Comparison of ENCODE assay signal across 18 cellular contexts in genomic region chr7:126778101-126778500, GRCh38.
A peak's percentile ranks its signal among the peaks of the same experiment; 100 is the strongest.
DNase-seq lines count a peak whose midpoint lies in the region; TF ChIP-seq lines count a peak whose summit lies in the region.
"Had no signal": no experiment of that assay in that cellular context is flagged by ENCODE, and none has a peak within 500 bp of the region (broad histone marks: within the 10 kb centered on the region; RNA-seq: fewer than 3 reads in every experiment).

No MANE protein-coding gene starts in this region.

- H4K20me1 ChIP-seq in H9 (ENCODE audit: control insufficient read depth, insufficient read depth, insufficient read length): no peaks in the 10 kb centered on the region

- no peak overlapping the region for H3K56ac ChIP-seq in H9 (ENCODE audit: insufficient read length, low read depth, low read length)

- H3K4me1 Mint-ChIP-seq in H9: peaks cover 20 to 22% of the 10 kb centered on the region in 2 experiments
- H3K4me1 Mint-ChIP-seq in osteocyte (ENCODE audit: unreplicated experiment): no peaks in the 10 kb centered on the region
- H3K4me1 Mint-ChIP-seq: activated CD4-positive, alpha-beta T cell treated with anti-CD3 and anti-CD28 coated beads, Interleukin-2, amount 10 ng/mL, durations not matched to agents 7 days and 5 days had no signal

- H3K4me3 ChIP-seq in iPS DF 6.9 (ENCODE audit: low read length) (no peak overlapping the region), mesenchymal stem cell (ENCODE audit: insufficient read depth in 1 of 2, low read depth in 1 of 2, low read length in 2 of 2) (no peak overlapping the region)
- H3K4me3 ChIP-seq: coronary artery, K562, pancreas, PC-9, SK-N-MC, suprapubic skin had no signal

- H3K27me3 ChIP-seq in H9 (ENCODE audit: insufficient read depth, low read length): no peaks in the 10 kb centered on the region
- H3K27me3 ChIP-seq in iPS DF 6.9 (ENCODE audit: control insufficient read depth, insufficient read depth, low read length): no peaks in the 10 kb centered on the region
- H3K27me3 ChIP-seq in mesenchymal stem cell (ENCODE audit: control insufficient read depth in 1 of 2, insufficient read depth in 1 of 2, low read length in 2 of 2): no peaks in the 10 kb centered on the region
- H3K27me3 ChIP-seq: foreskin keratinocyte, pancreas, suprapubic skin had no signal

- H3K4me1 ChIP-seq in H9 (ENCODE audit: insufficient read depth, low read length): no peaks in the 10 kb centered on the region; the same call in 1 of the 2 replicates
- H3K4me1 ChIP-seq in iPS DF 6.9 (ENCODE audit: control insufficient read depth, insufficient read depth, low read length): peaks cover 1% of the 10 kb centered on the region; the same call in 1 of the 2 replicates
- no peaks in the 10 kb centered on the region for H3K4me1 ChIP-seq in mesenchymal stem cell (ENCODE audit: control insufficient read depth, insufficient read depth, low read depth, low read length)
- H3K4me1 ChIP-seq: foreskin keratinocyte, pancreas, suprapubic skin had no signal

- no peak overlapping the region for H2BK120ac ChIP-seq in H9 (ENCODE audit: low read depth, low read length, poor library complexity, severe bottlenecking)
- H2BK120ac ChIP-seq in mesenchymal stem cell (ENCODE audit: low read depth, low read length): no peak overlapping the region

- H3K9ac ChIP-seq in H9 (ENCODE audit: extremely low read depth, insufficient read length, low read length) (no peak overlapping the region), mesenchymal stem cell (ENCODE audit: low read length) (no peak overlapping the region)

- H3K4ac ChIP-seq in H9 (ENCODE audit: low read depth, low read length) (no peak overlapping the region), mesenchymal stem cell (ENCODE audit: low read depth in 1 of 2, low read length in 2 of 2) (no peak overlapping the region)

- H3K9me3 ChIP-seq in H9 (ENCODE audit: control insufficient read depth, low read depth, low read length) (no peaks in the 10 kb centered on the region), iPS DF 6.9 (ENCODE audit: control insufficient read depth, insufficient read depth, low read length) (no peaks in the 10 kb centered on the region), mesenchymal stem cell (ENCODE audit: control insufficient read depth, low read length) (no peaks in the 10 kb centered on the region)
- H3K9me3 ChIP-seq: pancreas, suprapubic skin had no signal

- no peaks in the 10 kb centered on the region for H3K9me3 Mint-ChIP-seq in H9
- H3K9me3 Mint-ChIP-seq in osteocyte (ENCODE audit: unreplicated experiment): no peaks in the 10 kb centered on the region
- H3K9me3 Mint-ChIP-seq: activated CD4-positive, alpha-beta T cell treated with anti-CD3 and anti-CD28 coated beads, Interleukin-2, amount 10 ng/mL, durations not matched to agents 7 days and 5 days had no signal

- H2BK5ac ChIP-seq in H9 (ENCODE audit: insufficient read length, low read length): no peak overlapping the region
- no peak overlapping the region for H2BK5ac ChIP-seq in mesenchymal stem cell (ENCODE audit: low read depth, low read length, poor library complexity, severe bottlenecking)

- H2BK12ac ChIP-seq in H9 (ENCODE audit: insufficient read length, low read depth, low read length) (no peak overlapping the region), mesenchymal stem cell (ENCODE audit: low read length in 2 of 2) (no peak overlapping the region)

- no peaks in the 10 kb centered on the region for H3K79me1 ChIP-seq in H9 (ENCODE audit: insufficient read depth, low read depth, low read length, poor library complexity, severe bottlenecking)
- no peaks in the 10 kb centered on the region for H3K79me1 ChIP-seq in mesenchymal stem cell (replicated peaks; ENCODE audit: low read length, poor library complexity, severe bottlenecking)

- peak; percentile 46 for DNase-seq in H9
- peak; percentile 100 for DNase-seq in NCI-H187 treated with DMSO at 0.1 percent for 48 hours (lab: John Stamatoyannopoulos, UW)
- peak; percentile 22 to 85 for DNase-seq in NCI-H524 (lab: John Stamatoyannopoulos, UW)
- DNase-seq in iPS DF 6.9 (ENCODE audit: low read depth, low spot score): peak; percentile 5
- DNase-seq in osteocyte (ENCODE audit: extremely low spot score, unreplicated experiment): no peak
- DNase-seq in mesenchymal stem cell: no peak
- DNase-seq in central memory CD4-positive, alpha-beta T cell: no peak
- DNase-seq: activated CD4-positive, alpha-beta T cell treated with anti-CD3 and anti-CD28 coated beads, Interleukin-2, amount 10 ng/mL, durations not matched to agents 7 days and 5 days; activated naive CD4-positive, alpha-beta T cell treated with anti-CD3 and anti-CD28 coated beads, Interleukin-2, amount 50 U/mL, for 16 hours; foreskin keratinocyte; NCI-H1048; pancreas; PC-9; T1000 had no signal

- no peak overlapping the region for H3K14ac ChIP-seq in H9 (ENCODE audit: insufficient read depth, low read length)
- no peak overlapping the region for H3K14ac ChIP-seq in mesenchymal stem cell (ENCODE audit: low read length in 2 of 2)

- H3K4me3 Mint-ChIP-seq in H9 (peak overlapping the region in 1 of 2 experiments; percentile 10; a peak in 1 of 5 replicates), osteocyte (ENCODE audit: unreplicated experiment) (no peak overlapping the region)
- H3K4me3 Mint-ChIP-seq: activated CD4-positive, alpha-beta T cell treated with anti-CD3 and anti-CD28 coated beads, Interleukin-2, amount 10 ng/mL, durations not matched to agents 7 days and 5 days had no signal

- H3K4me2 ChIP-seq in H9 (ENCODE audit: insufficient read depth, insufficient read length, low read length) (peak overlapping the region; percentile 49), mesenchymal stem cell (ENCODE audit: low read length, poor library complexity, severe bottlenecking) (no peak overlapping the region)
- H3K4me2 ChIP-seq: PC-9 had no signal

- H3K23me2 ChIP-seq in H9 (ENCODE audit: insufficient read length, low read depth, low read length, poor library complexity, severe bottlenecking): no peaks in the 10 kb centered on the region

- no peaks in the 10 kb centered on the region for H3K79me2 ChIP-seq in H9 (ENCODE audit: insufficient read depth, low read length)

- no peak overlapping the region for H3K18ac ChIP-seq in H9 (ENCODE audit: insufficient read length, low read depth, low read length)
- H3K18ac ChIP-seq in mesenchymal stem cell (ENCODE audit: low read depth in 1 of 2, low read length in 2 of 2): no peak overlapping the region

- H4K5ac ChIP-seq in H9 (ENCODE audit: insufficient read length, low read depth, low read length): no peak overlapping the region

- WGBS in H9 (ENCODE audit: extremely low coverage, insufficient read length, low lambda C conversion rate): no CpG with 5 or more reads among the region's 1 CpG
- WGBS in iPS DF 6.9 (ENCODE audit: insufficient coverage, insufficient read length): no CpG with 5 or more reads among the region's 1 CpG
- no CpG with 5 or more reads among the region's 1 CpG for WGBS in mesenchymal stem cell

- H3K36me3 ChIP-seq in iPS DF 6.9 (ENCODE audit: control insufficient read depth, insufficient read depth, low read length) (no peaks in the 10 kb centered on the region), mesenchymal stem cell (ENCODE audit: control insufficient read depth in 1 of 2, insufficient read depth in 2 of 2, low read depth in 1 of 2, low read length in 2 of 2) (no peaks in the 10 kb centered on the region)
- H3K36me3 ChIP-seq: pancreas, suprapubic skin had no signal

- H2BK15ac ChIP-seq in H9 (ENCODE audit: low read depth, low read length) (no peak overlapping the region), mesenchymal stem cell (ENCODE audit: low read depth, poor library complexity, severe bottlenecking) (no peak overlapping the region)

- no peak overlapping the region for H2AFZ ChIP-seq in H9 (ENCODE audit: low read length)
- H2AFZ ChIP-seq in mesenchymal stem cell (ENCODE audit: low read depth, low read length): no peak overlapping the region
- H2AFZ ChIP-seq: PC-9 had no signal

- H3K23ac ChIP-seq in H9 (ENCODE audit: insufficient read length, low read depth, low read length): no peak overlapping the region
- H3K23ac ChIP-seq in mesenchymal stem cell (ENCODE audit: low read length in 2 of 2): no peak overlapping the region

- no peaks in the 10 kb centered on the region for H3K36me3 Mint-ChIP-seq in H9 (ENCODE audit: insufficient read depth in 1 of 3, low read depth in 3 of 3)
- no peaks in the 10 kb centered on the region for H3K36me3 Mint-ChIP-seq in osteocyte (ENCODE audit: unreplicated experiment)

- no peak overlapping the region for H2AK5ac ChIP-seq in H9 (ENCODE audit: insufficient read length, low read length)
- H2AK5ac ChIP-seq in mesenchymal stem cell (ENCODE audit: low read length, severe bottlenecking): no peak overlapping the region

- H3K27me3 Mint-ChIP-seq in H9 (ENCODE audit: low read depth) (no peaks in the 10 kb centered on the region), osteocyte (ENCODE audit: unreplicated experiment) (no peaks in the 10 kb centered on the region)
- H3K27me3 Mint-ChIP-seq: activated CD4-positive, alpha-beta T cell treated with anti-CD3 and anti-CD28 coated beads, Interleukin-2, amount 10 ng/mL, durations not matched to agents 7 days and 5 days had no signal

- H3T11ph ChIP-seq in H9 (ENCODE audit: low read length): no peak overlapping the region

- H3K27ac Mint-ChIP-seq in H9 (peak overlapping the region; percentile 80 to 95 (median 82); a peak in 6 of 7 replicates), osteocyte (ENCODE audit: unreplicated experiment) (no peak overlapping the region)
- H3K27ac Mint-ChIP-seq: activated CD4-positive, alpha-beta T cell treated with anti-CD3 and anti-CD28 coated beads, Interleukin-2, amount 10 ng/mL, durations not matched to agents 7 days and 5 days had no signal

- H4K91ac ChIP-seq in H9 (ENCODE audit: insufficient read length, low read depth, low read length) (no peak overlapping the region), mesenchymal stem cell (ENCODE audit: low read length) (no peak overlapping the region)

- H4K8ac ChIP-seq in H9 (replicated peaks; ENCODE audit: insufficient read length, low read depth, low read length) (no peak overlapping the region), mesenchymal stem cell (ENCODE audit: low read length) (no peak overlapping the region)

- TF ChIP-seq CTCF in H9 (conservative IDR thresholded peaks at IDR 0.05): no peak
- TF ChIP-seq CTCF in osteocyte (IDR thresholded peaks at IDR 0.05): no peak

- H2BK20ac ChIP-seq in H9 (ENCODE audit: low read depth, low read length, poor library complexity, severe bottlenecking): no peak overlapping the region

- H3K27ac ChIP-seq in H9 (ENCODE audit: insufficient read length, low read depth, low read length) (no peak overlapping the region), iPS DF 6.9 (ENCODE audit: low read length) (no peak overlapping the region), mesenchymal stem cell (ENCODE audit: low read length, poor library complexity, severe bottlenecking) (no peak overlapping the region)
- H3K27ac ChIP-seq: coronary artery, foreskin keratinocyte, pancreas, PC-9, SK-N-MC, suprapubic skin had no signal

Comparison
In these comparisons a context has a peak if more than half of its experiments do, and no peak if none do; other contexts are left out.
1. DNase-seq: peak in H9 (single experiment), NCI-H187 treated with DMSO at 0.1 percent for 48 hours (single experiment), NCI-H524 (2 of 2) and iPS DF 6.9 (single experiment); none in osteocyte (single experiment), mesenchymal stem cell (single experiment) and central memory CD4-positive, alpha-beta T cell (single experiment).